In the genomic region with DNA sequence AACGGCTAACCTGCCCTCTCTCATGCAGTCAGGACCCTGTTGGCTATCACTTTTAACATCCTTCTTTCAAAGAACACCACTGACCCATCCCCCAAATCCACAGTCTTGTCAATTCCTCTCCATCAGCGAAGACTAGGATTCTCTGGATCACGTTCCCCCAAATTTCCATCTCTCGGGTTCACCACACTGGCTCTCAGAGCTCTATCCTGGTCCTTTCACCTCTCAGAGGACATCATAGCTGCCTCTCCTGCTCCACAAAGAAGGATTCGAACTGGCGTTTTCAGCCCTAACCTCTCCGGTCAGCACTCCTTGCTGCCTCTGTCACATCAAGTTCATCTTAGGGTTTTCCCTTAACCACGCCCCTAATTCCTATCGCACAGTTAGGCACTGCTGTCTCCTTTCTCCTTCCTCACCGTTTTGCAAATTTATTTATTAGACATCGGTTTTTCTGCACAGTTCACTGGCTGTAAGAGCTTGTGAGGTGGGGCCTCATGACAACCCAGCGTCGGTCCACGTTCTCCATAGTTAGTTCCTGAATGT, we compare ENCODE assay signal across 26 cellular contexts.
"Had no signal": no experiment of that assay in that cellular context is flagged by ENCODE, and none has a peak within 500 bp of the region (broad histone marks: within the 10 kb centered on the region; RNA-seq: fewer than 3 reads in every experiment).

No MANE protein-coding gene starts in this region.

- H3K27me3 ChIP-seq: testis, uterus had no signal

- H3K27ac Mint-ChIP-seq: activated T-helper 17 cell treated with anti-CD3 and anti-CD28 coated beads, Interleukin-2, amount 50 U/mL, for 72 hours; T-helper 1 cell treated with Interleukin-12 subunit alpha and Interleukin-12 subunit beta and Interleukin-4 antibody, amounts not matched to agents 30 μg/mL and 1 μg/mL, for 36 hours; type B pancreatic cell had no signal

- H3K36me3 Mint-ChIP-seq: naive thymus-derived CD8-positive, alpha-beta T cell; type B pancreatic cell had no signal

- H3K9me3 Mint-ChIP-seq: activated T-cell treated with anti-CD3 and anti-CD28 coated beads, Interleukin-2, amount 50 U/mL, for 4 hours; activated T-helper 17 cell treated with anti-CD3 and anti-CD28 coated beads, Interleukin-2, amount 50 U/mL, for 72 hours had no signal

- H3K4me3 Mint-ChIP-seq: activated T-cell treated with anti-CD3 and anti-CD28 coated beads, Interleukin-2, amount 50 U/mL, for 4 hours; activated T-helper 17 cell treated with anti-CD3 and anti-CD28 coated beads, Interleukin-2, amount 50 U/mL, for 72 hours; central memory CD8-positive, alpha-beta T cell; T-helper 1 cell treated with Interleukin-12 subunit alpha and Interleukin-12 subunit beta and Interleukin-4 antibody, amounts not matched to agents 30 μg/mL and 1 μg/mL, for 36 hours; type B pancreatic cell had no signal

- ATAC-seq: activated T-cell treated with anti-CD3 and anti-CD28 coated beads, Interleukin-2, amount 50 U/mL, for 4 hours; activated T-helper 17 cell treated with anti-CD3 and anti-CD28 coated beads, Interleukin-2, amount 50 U/mL, for 72 hours; left colon; naive thymus-derived CD8-positive, alpha-beta T cell; right cardiac atrium had no signal

- DNase-seq: activated CD4-positive, alpha-beta T cell treated with anti-CD3 and anti-CD28 coated beads for 48 hours; activated CD4-positive, alpha-beta T cell treated with anti-CD3 and anti-CD28 coated beads, Interleukin-2, amount 50 U/mL, for 48 hours; activated CD8-positive, alpha-beta memory T cell treated with anti-CD3 and anti-CD28 coated beads, Interleukin-2, amount 50 U/mL, for 48 hours; activated gamma-delta T cell treated with Interleukin-2 at 50 U/mL for 16 hours; activated naive CD4-positive, alpha-beta T cell treated with anti-CD3 and anti-CD28 coated beads, Interleukin-2, amount 50 U/mL, for 16 hours; activated T-cell treated with anti-CD3 and anti-CD28 coated beads, Interleukin-2, amount 50 U/mL, for 4 hours; amniotic stem cell; dermis blood vessel endothelial cell; effector CD8-positive, alpha-beta T cell; left colon; midbrain; naive thymus-derived CD8-positive, alpha-beta T cell; posterior cingulate gyrus; right cardiac atrium; stimulated activated CD4-positive, alpha-beta T cell treated with anti-CD3 and anti-CD28 coated beads, Interleukin-15, amount 100 ng/mL, for 24 hours; stimulated activated CD4-positive, alpha-beta T cell treated with anti-CD3 and anti-CD28 coated beads, Interleukin-2, amount 100 ng/mL, for 24 hours; stimulated activated naive CD4-positive, alpha-beta T cell treated with Interleukin-2 at 50 U/mL for 16 hours; SW 1271; T-helper 9 cell; testis; uterus had no signal

- H3K27ac ChIP-seq: testis, uterus, VCaP had no signal

- H3K36me3 ChIP-seq: uterus had no signal

- H3K4me1 ChIP-seq: testis, uterus had no signal

- H3K9me3 ChIP-seq: testis, uterus had no signal

- H3K4me3 ChIP-seq: testis, uterus had no signal
